Comparison of ENCODE assay signal across 21 cellular contexts in the genomic region with DNA sequence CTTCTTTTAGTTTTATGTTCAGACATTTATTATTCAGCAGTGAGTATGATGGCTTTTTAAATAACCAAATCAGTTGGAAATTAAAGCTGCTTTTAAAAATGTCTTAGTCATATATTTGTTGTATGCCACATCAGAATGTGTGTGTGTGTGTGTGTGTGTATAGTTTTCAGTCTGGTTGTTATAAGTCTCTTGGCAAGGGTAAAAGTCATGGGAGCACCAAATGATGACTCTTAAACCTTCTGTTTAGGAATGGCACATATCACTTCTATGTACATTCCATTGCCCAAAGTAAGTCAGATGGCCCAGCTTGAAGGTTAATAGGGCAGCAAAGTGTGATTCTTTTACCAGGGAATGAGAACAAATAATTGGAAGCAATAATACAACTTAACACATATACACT.
DNase-seq lines count a peak whose midpoint lies in the region; ATAC-seq and TF ChIP-seq lines count a peak whose summit lies in the region.
"Had no signal": no experiment of that assay in that cellular context is flagged by ENCODE, and none has a peak within 500 bp of the region (broad histone marks: within the 10 kb centered on the region; RNA-seq: fewer than 3 reads in every experiment).

No MANE protein-coding gene starts in this region.

- peaks cover 27% of the 10 kb centered on the region for H3K4me1 ChIP-seq in RWPE2 (ENCODE audit: insufficient read depth, poor library complexity, severe bottlenecking)
- H3K4me1 ChIP-seq: SJCRH30 had no signal

- H3K9me3 ChIP-seq in RWPE2 (ENCODE audit: severe bottlenecking), result no peaks in the 10 kb centered on the region
- H3K9me3 ChIP-seq: SJCRH30 had no signal

- DNase-seq in HT1080 (ENCODE audit: low read depth) (peak; percentile 33), RWPE2 (ENCODE audit: low spot score) (no peak), fibroblast of mammary gland (ENCODE audit: low read depth) (peak; percentile 17), retinal pigment epithelial cell (ENCODE audit: low read depth) (peak; percentile 70), HUDEP-2 (lab: John Stamatoyannopoulos, UW; ENCODE audit: unreplicated experiment in 76 of 76) (no peak), SHP77 treated with DMSO at 0.1 percent for 48 hours (lab: John Stamatoyannopoulos, UW) (no peak)
- DNase-seq: ACHN, C1 segment of cervical spinal cord, GF-D8, GOT3, NCI-H1105 treated with DMSO at 0.1 percent for 48 hours, NCI-H1694, NCI-H2081 treated with DMSO at 0.1 percent for 48 hours, NCI-H510A treated with DMSO at 0.1 percent for 48 hours, NCI-H774, OCI-M1, RPMI8226, SJCRH30 had no signal

- H3K36me3 ChIP-seq in RWPE2 (ENCODE audit: low read depth), result no peaks in the 10 kb centered on the region
- H3K36me3 ChIP-seq: SJCRH30 had no signal

- H3K4me3 ChIP-seq in RWPE2 (ENCODE audit: severe bottlenecking) (no peak overlapping the region), fibroblast of mammary gland (ENCODE audit: control insufficient read depth, low read depth, low read length) (no peak overlapping the region), retinal pigment epithelial cell (ENCODE audit: low read length) (no peak overlapping the region)
- H3K4me3 ChIP-seq: K562, SJCRH30 had no signal

- no peaks in the 10 kb centered on the region for H3K27me3 ChIP-seq in RWPE2 (ENCODE audit: insufficient read depth, poor library complexity, severe bottlenecking)
- H3K27me3 ChIP-seq: SJCRH30 had no signal

- no peak for ATAC-seq in RWPE2 (ENCODE audit: low read depth)
- no peak for ATAC-seq in HG02623 (IDR thresholded peaks at IDR 0.05; ENCODE audit: unreplicated experiment)
- ATAC-seq: HCT116, K562 had no signal

- TF ChIP-seq CTCF in RWPE2 (IDR thresholded peaks at IDR 0.05; ENCODE audit: poor library complexity, severe bottlenecking), result no peak
- no peak for TF ChIP-seq CTCF in fibroblast of mammary gland (conservative IDR thresholded peaks at IDR 0.05; ENCODE audit: control insufficient read depth, insufficient read depth, low read depth, low read length)
- TF ChIP-seq CTCF in retinal pigment epithelial cell (conservative IDR thresholded peaks at IDR 0.05; ENCODE audit: low read depth, low read length), result no peak

- H3K27ac ChIP-seq in RWPE2 (ENCODE audit: poor library complexity, severe bottlenecking), result peak overlapping the region; percentile 72
- H3K27ac ChIP-seq: SJCRH30 had no signal

Comparison
In these comparisons a context has a peak if more than half of its experiments do, and no peak if none do; other contexts are left out.
1. DNase-seq: peak in HT1080 (single experiment), fibroblast of mammary gland (single experiment) and retinal pigment epithelial cell (single experiment); none in RWPE2 (single experiment), HUDEP-2 (0 of 76) and SHP77 treated with DMSO at 0.1 percent for 48 hours (single experiment).